12 cellular contexts compared by ENCODE assay signal in the genomic region with DNA sequence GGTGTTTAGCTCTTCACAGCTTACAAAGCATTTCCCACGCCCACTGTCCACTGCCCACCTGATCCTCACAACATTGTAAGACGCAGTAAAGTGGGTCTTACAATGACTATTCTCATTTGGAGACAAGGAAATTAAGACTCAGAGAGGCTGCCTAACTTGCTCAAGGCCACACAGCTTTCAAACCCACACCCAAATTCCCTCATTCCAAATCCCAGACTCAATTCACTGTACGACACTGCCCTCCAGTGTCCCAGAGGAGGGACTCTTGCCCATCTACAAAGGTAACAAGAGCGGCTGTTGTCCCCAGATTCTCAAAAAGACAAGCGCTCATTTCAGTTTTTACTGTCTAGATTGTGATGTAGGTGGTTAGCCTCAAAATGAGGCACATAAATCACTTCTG.
DNase-seq lines count a peak whose midpoint lies in the region; ATAC-seq, FAIRE-seq and TF ChIP-seq lines count a peak whose summit lies in the region.
"Had no signal": no experiment of that assay in that cellular context is flagged by ENCODE, and none has a peak within 500 bp of the region (broad histone marks: within the 10 kb centered on the region; RNA-seq: fewer than 3 reads in every experiment).

No MANE protein-coding gene starts in this region.

- DNase-seq in COLO668 (lab: John Stamatoyannopoulos, UW; ENCODE audit: unreplicated experiment) (peak; percentile 22), HPDE6-E6E7 (ENCODE audit: extremely low spot score) (peak; percentile 60), astrocyte (ENCODE audit: low read depth) (no peak), kidney tubule cell (ENCODE audit: low spot score) (peak; percentile 12), NCI-H2081 (lab: John Stamatoyannopoulos, UW) (no peak), NCI-H2081 treated with DMSO at 0.1 percent for 48 hours (lab: John Stamatoyannopoulos, UW) (no peak)
- no peak for DNase-seq in activated T-helper 1 cell treated with anti-CD3 and anti-CD28 coated beads, Interleukin-12 subunit alpha, Interleukin-12 subunit beta, Interleukin-2, Interleukin-4 antibody, amounts not matched to agents 30 ng/mL and 10 ng/mL and 1 ng/mL, durations not matched to agents 14 hours and 24 hours and 36 hours (ENCODE audit: low spot score)
- DNase-seq: Right ventricle myocardium superior; stimulated activated CD4-positive, alpha-beta T cell treated with anti-CD3 and anti-CD28 coated beads, Interleukin-15, amount 100 ng/mL, for 24 hours had no signal

- H3K79me2 ChIP-seq in astrocyte (ENCODE audit: insufficient read depth, low read length), result no peaks in the 10 kb centered on the region

- H3K36me3 Mint-ChIP-seq in astrocyte (ENCODE audit: low read depth, unreplicated experiment), result no peaks in the 10 kb centered on the region
- no peaks in the 10 kb centered on the region for H3K36me3 Mint-ChIP-seq in activated T-helper 1 cell treated with anti-CD3 and anti-CD28 coated beads, Interleukin-12 subunit alpha, Interleukin-12 subunit beta, Interleukin-2, Interleukin-4 antibody, amounts not matched to agents 30 ng/mL and 10 ng/mL and 1 ng/mL, durations not matched to agents 14 hours and 24 hours and 36 hours (ENCODE audit: low read depth)

- H2AFZ ChIP-seq in astrocyte (ENCODE audit: low read depth, low read length), result no peak overlapping the region

- no peak overlapping the region for H3K4me3 Mint-ChIP-seq in astrocyte (ENCODE audit: unreplicated experiment)
- no peak overlapping the region for H3K4me3 Mint-ChIP-seq in activated T-helper 1 cell treated with anti-CD3 and anti-CD28 coated beads, Interleukin-12 subunit alpha, Interleukin-12 subunit beta, Interleukin-2, Interleukin-4 antibody, amounts not matched to agents 30 ng/mL and 10 ng/mL and 1 ng/mL, durations not matched to agents 14 hours and 24 hours and 36 hours

- TF ChIP-seq CTCF in astrocyte (IDR thresholded peaks at IDR 0.05; ENCODE audit: insufficient read depth, low read depth, low read length), result peak; percentile 36

- H3K27me3 ChIP-seq in astrocyte (ENCODE audit: insufficient read depth, low read length), result no peaks in the 10 kb centered on the region

- H3K4me1 ChIP-seq in astrocyte (ENCODE audit: insufficient read depth, low read length), result peaks cover 15% of the 10 kb centered on the region

- H3K9ac ChIP-seq in astrocyte (ENCODE audit: low read length), result no peak overlapping the region

- no peak overlapping the region for H3K4me2 ChIP-seq in astrocyte (ENCODE audit: low read length)

- H3K9me3 ChIP-seq in astrocyte (ENCODE audit: insufficient read depth, low read depth, low read length), result no peaks in the 10 kb centered on the region

- peaks cover 14% of the 10 kb centered on the region for H3K4me1 Mint-ChIP-seq in astrocyte (ENCODE audit: low read depth, unreplicated experiment)
- no peaks in the 10 kb centered on the region for H3K4me1 Mint-ChIP-seq in activated T-helper 1 cell treated with anti-CD3 and anti-CD28 coated beads, Interleukin-12 subunit alpha, Interleukin-12 subunit beta, Interleukin-2, Interleukin-4 antibody, amounts not matched to agents 30 ng/mL and 10 ng/mL and 1 ng/mL, durations not matched to agents 14 hours and 24 hours and 36 hours (ENCODE audit: low read depth)

- peaks cover 20% of the 10 kb centered on the region for H3K27me3 Mint-ChIP-seq in astrocyte (ENCODE audit: low read depth, unreplicated experiment)
- no peaks in the 10 kb centered on the region for H3K27me3 Mint-ChIP-seq in activated T-helper 1 cell treated with anti-CD3 and anti-CD28 coated beads, Interleukin-12 subunit alpha, Interleukin-12 subunit beta, Interleukin-2, Interleukin-4 antibody, amounts not matched to agents 30 ng/mL and 10 ng/mL and 1 ng/mL, durations not matched to agents 14 hours and 24 hours and 36 hours (ENCODE audit: insufficient read depth)

- ATAC-seq in GM18498 (IDR thresholded peaks at IDR 0.05; ENCODE audit: unreplicated experiment), result no peak

- no peak for FAIRE-seq in astrocyte (lab: Jason Lieb, UNC)
- FAIRE-seq: GM12891 had no signal

- H3K36me3 ChIP-seq in astrocyte (ENCODE audit: insufficient read depth, low read length), result no peaks in the 10 kb centered on the region

- peaks cover 7% of the 10 kb centered on the region for H3K9me3 Mint-ChIP-seq in astrocyte (ENCODE audit: unreplicated experiment)
- H3K9me3 Mint-ChIP-seq in activated T-helper 1 cell treated with anti-CD3 and anti-CD28 coated beads, Interleukin-12 subunit alpha, Interleukin-12 subunit beta, Interleukin-2, Interleukin-4 antibody, amounts not matched to agents 30 ng/mL and 10 ng/mL and 1 ng/mL, durations not matched to agents 14 hours and 24 hours and 36 hours, result no peaks in the 10 kb centered on the region

- H4K20me1 ChIP-seq in astrocyte (ENCODE audit: insufficient read depth, low read length), result no peaks in the 10 kb centered on the region

- intact Hi-C loops in activated T-helper 1 cell treated with anti-CD3 and anti-CD28 coated beads, Interleukin-12 subunit alpha, Interleukin-12 subunit beta, Interleukin-2, Interleukin-4 antibody, amounts not matched to agents 30 ng/mL and 10 ng/mL and 1 ng/mL, durations not matched to agents 14 hours and 24 hours and 36 hours (cut with micrococcal nuclease), result no loop called here

- no peak overlapping the region for H3K4me3 ChIP-seq in astrocyte (ENCODE audit: insufficient read depth, low read depth, low read length)
- H3K4me3 ChIP-seq: lung had no signal

- H3K27ac Mint-ChIP-seq in astrocyte (ENCODE audit: unreplicated experiment), result no peak overlapping the region
- H3K27ac Mint-ChIP-seq in activated T-helper 1 cell treated with anti-CD3 and anti-CD28 coated beads, Interleukin-12 subunit alpha, Interleukin-12 subunit beta, Interleukin-2, Interleukin-4 antibody, amounts not matched to agents 30 ng/mL and 10 ng/mL and 1 ng/mL, durations not matched to agents 14 hours and 24 hours and 36 hours, result no peak overlapping the region

- no peak overlapping the region for H3K27ac ChIP-seq in astrocyte (ENCODE audit: low read depth, low read length)

Comparison
In these comparisons a context has a peak if more than half of its experiments do, and no peak if none do; other contexts are left out.
1. DNase-seq: peak in COLO668 (single experiment), HPDE6-E6E7 (single experiment) and kidney tubule cell (single experiment); none in astrocyte (single experiment), NCI-H2081 (0 of 2), NCI-H2081 treated with DMSO at 0.1 percent for 48 hours (single experiment) and activated T-helper 1 cell treated with anti-CD3 and anti-CD28 coated beads, Interleukin-12 subunit alpha, Interleukin-12 subunit beta, Interleukin-2, Interleukin-4 antibody, amounts not matched to agents 30 ng/mL and 10 ng/mL and 1 ng/mL, durations not matched to agents 14 hours and 24 hours and 36 hours (single experiment).